ENCODE assay signal across 1 cellular context in the genomic region with DNA sequence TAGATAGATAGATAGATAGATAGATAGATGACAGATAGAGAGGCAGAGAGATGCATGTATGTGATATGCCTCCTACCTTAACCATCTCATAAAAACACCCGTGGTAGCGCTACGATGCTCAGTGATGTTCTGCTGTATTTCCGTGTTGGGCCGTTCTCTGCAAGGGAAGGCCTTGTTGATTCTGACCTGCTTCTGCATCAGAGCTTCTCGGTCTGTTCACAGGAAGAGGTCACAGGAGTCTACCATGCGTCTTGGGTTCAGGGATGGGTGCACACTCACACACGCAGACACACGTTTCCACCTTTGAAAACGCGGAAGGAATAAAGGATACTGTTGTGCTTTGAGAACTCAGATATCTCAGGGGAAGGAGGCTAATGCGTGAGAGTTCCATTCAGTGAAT.
TF ChIP-seq lines count a peak whose summit lies in the region.

No MANE protein-coding gene starts in this region.

TF ChIP-seq in H1, 55 proteins besides CTCF, POLR2A, EP300 and RAD21 (continued from another document):
- no peak for TF ChIP-seq FOSL1 (IDR thresholded peaks at IDR 0.05; ENCODE audit: insufficient read depth, low read depth, low read length)
- no peak for TF ChIP-seq RXRA (IDR thresholded peaks at IDR 0.05; ENCODE audit: insufficient read depth, low read depth, low read length)
- no peak for TF ChIP-seq TBP (IDR thresholded peaks at IDR 0.05; ENCODE audit: low read depth, low read length)
- no peak for TF ChIP-seq TAF7 (optimal IDR thresholded peaks at IDR 0.05; ENCODE audit: borderline replicate concordance, low read depth, low read length)
- no peak for TF ChIP-seq TAF1 (IDR thresholded peaks at IDR 0.05; ENCODE audit: low read depth, low read length)
